Comparison of ENCODE assay signal across 4 cellular contexts in genomic region chr1:2509589-2509988, GRCh38. TPM values are rescaled to one million over a fixed set of nuclear protein-coding genes. Genes with fewer than 3 reads are reported as not detected.
"Had no signal": no experiment of that assay in that cellular context is flagged by ENCODE, and none has a peak within 500 bp of the region (broad histone marks: within the 10 kb centered on the region; RNA-seq: fewer than 3 reads in every experiment).

No MANE protein-coding gene starts in this region.

- ATAC-seq: GM12878 had no signal

- DNase-seq: GDM1, GF-D8 had no signal

- H3K4me3 ChIP-seq: GM12878 had no signal

RNA-seq across cellular contexts. Expression of gene HES5, which starts 20.5 kb away (rescaled TPM):
- total RNA-seq: G401 had no signal
